ENCODE assay signal across 34 cellular contexts in the genomic region with DNA sequence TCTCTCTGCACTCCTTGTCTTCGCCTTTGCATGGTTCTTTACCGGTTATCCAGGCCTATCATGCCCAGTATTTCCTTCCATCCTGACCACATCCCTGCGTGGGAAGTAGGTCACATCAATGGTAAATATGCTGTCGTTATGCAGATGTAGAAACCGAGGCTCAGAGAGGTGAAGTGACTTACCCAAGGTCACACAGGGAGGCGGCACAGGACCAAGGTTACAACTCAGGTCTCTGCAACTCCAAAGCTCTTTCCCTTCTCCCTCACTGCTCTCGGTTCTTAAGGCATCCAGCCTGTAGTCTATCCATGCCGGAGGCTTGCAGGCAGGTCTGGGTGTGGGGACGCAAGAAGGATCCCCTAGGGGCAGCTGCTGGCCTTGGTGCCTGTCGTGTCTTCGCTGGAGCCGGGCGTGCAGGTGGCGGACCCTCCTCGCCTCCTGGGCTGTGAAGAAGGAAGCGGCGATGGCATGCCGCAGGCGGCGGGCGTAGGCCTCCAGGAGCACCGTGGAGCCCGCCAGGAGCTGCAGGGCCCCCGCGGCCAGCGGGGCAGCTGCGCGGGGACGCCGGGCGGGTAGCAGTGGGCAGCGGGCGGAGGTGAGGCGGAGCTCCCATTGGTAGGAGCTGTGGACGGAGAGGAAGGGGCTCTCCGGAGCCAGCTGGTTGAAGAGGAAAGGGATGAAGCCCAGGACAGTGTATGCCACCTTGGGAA. TPM values are rescaled to one million over a fixed set of nuclear protein-coding genes. Genes with fewer than 3 reads are reported as not detected.
"Had no signal": no experiment of that assay in that cellular context is flagged by ENCODE, and none has a peak within 500 bp of the region (broad histone marks: within the 10 kb centered on the region; RNA-seq: fewer than 3 reads in every experiment).

No MANE protein-coding gene starts in this region.

- H3K4me1 Mint-ChIP-seq: nephron progenitor cell had no signal

- H3K36me3 Mint-ChIP-seq: naive thymus-derived CD4-positive, alpha-beta T cell had no signal

- H3K4me3 ChIP-seq: coronary artery, esophagus squamous epithelium, heart right ventricle, left lung, ovary, psoas muscle, stomach, thyroid gland had no signal

- H3K27ac Mint-ChIP-seq: naive thymus-derived CD4-positive, alpha-beta T cell; nephron progenitor cell; stimulated activated effector memory CD8-positive, alpha-beta T cell treated with anti-CD3 and anti-CD28 coated beads, Interleukin-12 subunit alpha, Interleukin-12 subunit beta, amount 100 ng/mL, for 72 hours had no signal

- H3K27ac ChIP-seq: coronary artery, esophagus squamous epithelium, heart right ventricle, left lung, ovary, psoas muscle, stomach, thyroid gland had no signal

- H3K9me3 Mint-ChIP-seq: nephron progenitor cell; stimulated activated effector memory CD8-positive, alpha-beta T cell treated with anti-CD3 and anti-CD28 coated beads, Interleukin-12 subunit alpha, Interleukin-12 subunit beta, amount 100 ng/mL, for 72 hours had no signal

- H3K9me3 ChIP-seq: esophagus squamous epithelium, heart right ventricle, left lung, ovary, psoas muscle, stomach, thyroid gland had no signal

- H3K4me3 Mint-ChIP-seq: naive thymus-derived CD4-positive, alpha-beta T cell; nephron progenitor cell; stimulated activated effector memory CD8-positive, alpha-beta T cell treated with anti-CD3 and anti-CD28 coated beads, Interleukin-12 subunit alpha, Interleukin-12 subunit beta, amount 100 ng/mL, for 72 hours had no signal

- H3K27me3 ChIP-seq: ovary, thyroid gland had no signal

- H3K4me1 ChIP-seq: esophagus squamous epithelium, psoas muscle, thyroid gland had no signal

- ATAC-seq: heart right ventricle; left cardiac atrium; left lung; naive thymus-derived CD4-positive, alpha-beta T cell; psoas muscle; sciatic nerve; stimulated activated effector memory CD8-positive, alpha-beta T cell treated with anti-CD3 and anti-CD28 coated beads, Interleukin-12 subunit alpha, Interleukin-12 subunit beta, amount 100 ng/mL, for 72 hours had no signal

- DNase-seq: dermis blood vessel endothelial cell; effector memory CD4-positive, alpha-beta T cell; erythroblast; esophagus squamous epithelium; foreskin melanocyte; glutamatergic neuron; heart right ventricle; hippocampal formation; left cardiac atrium; mesendoderm; midbrain; naive thymus-derived CD4-positive, alpha-beta T cell; nephron progenitor cell; occipital lobe; ovary; posterior cingulate gyrus; psoas muscle; stimulated activated CD4-positive, alpha-beta T cell treated with anti-CD3 and anti-CD28 coated beads, Interleukin-2, amount 100 ng/mL, for 24 hours; stimulated activated CD4-positive, alpha-beta T cell treated with anti-CD3 and anti-CD28 coated beads, Interleukin-4, amount 100 ng/mL, for 24 hours; stimulated activated naive CD4-positive, alpha-beta T cell treated with Interleukin-2 at 50 U/mL for 16 hours; stomach; thyroid gland; trophoblast cell had no signal

- H3K36me3 ChIP-seq: esophagus squamous epithelium, heart right ventricle, left lung, ovary, stomach, thyroid gland had no signal

RNA-seq across cellular contexts. Expression of gene OCSTAMP, which starts 9.1 kb away (rescaled TPM):
- total RNA-seq: dermis blood vessel endothelial cell; esophagus squamous epithelium; heart right ventricle; kidney epithelial cell; left cardiac atrium; left lung; lower leg skin; lung microvascular endothelial cell; mucosa of gallbladder; naive thymus-derived CD4-positive, alpha-beta T cell; occipital lobe; ovary; psoas muscle; sciatic nerve; stomach; subcutaneous adipose tissue; temporal lobe; thyroid gland; ureter had no signal
- polyA plus RNA-seq: heart right ventricle; naive thymus-derived CD4-positive, alpha-beta T cell; psoas muscle; stomach had no signal

RNA-seq across cellular contexts. Expression of gene ZNF334, which starts 28.0 kb away (rescaled TPM):
- polyA plus RNA-seq: naive thymus-derived CD4-positive, alpha-beta T cell had no signal
